ENCODE assay signal across 1 cellular context in genomic region chr6:137873273-137873762, GRCh38.
A peak's percentile ranks its signal among the peaks of the same experiment; 100 is the strongest.
TF ChIP-seq lines count a peak whose summit lies in the region.

No MANE protein-coding gene starts in this region.

TF ChIP-seq in HepG2, 621 proteins besides CTCF, POLR2A, EP300 and RAD21 (continued from another document and continues in another):
- TF ChIP-seq PAXIP1 (CRISPR knock-in tag; conservative IDR thresholded peaks at IDR 0.05) (peak; percentile 85), KLF16 (CRISPR knock-in tag; IDR thresholded peaks at IDR 0.05) (peak in 1 of 2 experiments; percentile 85; a peak in 2 of 4 replicates), ZBTB2 (CRISPR knock-in tag; IDR thresholded peaks at IDR 0.05; ENCODE audit: low read depth) (no peak), POGZ (CRISPR knock-in tag; IDR thresholded peaks at IDR 0.05) (peak; percentile 97), KAT8 (CRISPR knock-in tag; IDR thresholded peaks at IDR 0.05) (peak; percentile 74), SUZ12 (IDR thresholded peaks at IDR 0.05; ENCODE audit: low read depth, low read length) (no peak), ZNF12 (CRISPR knock-in tag; IDR thresholded peaks at IDR 0.05) (peak; percentile 42; the same call in 1 of the 2 replicates), NFIC (IDR thresholded peaks at IDR 0.05; ENCODE audit: low read length) (peak; percentile 58; the same call in 1 of the 2 replicates), TP53 (CRISPR knock-in tag; conservative IDR thresholded peaks at IDR 0.05) (no peak), ZMYM2 (CRISPR knock-in tag; IDR thresholded peaks at IDR 0.05) (no peak), ZNF296 (CRISPR knock-in tag; conservative IDR thresholded peaks at IDR 0.05) (no peak), FOXO1 (CRISPR knock-in tag; IDR thresholded peaks at IDR 0.05) (peak; percentile 58; the same call in 1 of the 2 replicates), ELF3 (CRISPR knock-in tag; IDR thresholded peaks at IDR 0.05) (peak; percentile 53), HOXA5 (CRISPR knock-in tag; IDR thresholded peaks at IDR 0.05) (peak; percentile 70), ZNF276 (CRISPR knock-in tag; IDR thresholded peaks at IDR 0.05; ENCODE audit: low read depth) (no peak), PRDM15 (CRISPR knock-in tag; IDR thresholded peaks at IDR 0.05) (0 out of 2 replicates have a peak, but pooled peaks have one; percentile 12), RXRB (CRISPR knock-in tag; IDR thresholded peaks at IDR 0.05; ENCODE audit: borderline replicate concordance) (peak; percentile 78; the same call in 1 of the 2 replicates), MED1 (CRISPR knock-in tag; IDR thresholded peaks at IDR 0.05) (peak; percentile 88), SOX5 (CRISPR knock-in tag; IDR thresholded peaks at IDR 0.05; ENCODE audit: borderline replicate concordance) (peak; percentile 99), ZNF460 (CRISPR knock-in tag; IDR thresholded peaks at IDR 0.05; ENCODE audit: borderline replicate concordance) (no peak), HNF4A (CRISPR knock-in tag; IDR thresholded peaks at IDR 0.05) (peak; percentile 93), DMTF1 (CRISPR knock-in tag; IDR thresholded peaks at IDR 0.05) (no peak), MYNN (CRISPR knock-in tag; IDR thresholded peaks at IDR 0.05; ENCODE audit: low read depth) (no peak), AKAP8 (CRISPR knock-in tag; IDR thresholded peaks at IDR 0.05) (no peak), ASH2L (IDR thresholded peaks at IDR 0.05; ENCODE audit: insufficient read length, low read depth, low read length) (peak; percentile 84), ELF1 (CRISPR knock-in tag; IDR thresholded peaks at IDR 0.05) (0 out of 2 replicates have a peak, but pooled peaks have one; percentile 48), GFI1 (CRISPR knock-in tag; IDR thresholded peaks at IDR 0.05; ENCODE audit: borderline replicate concordance) (peak; percentile 63; the same call in 1 of the 2 replicates), E2F2 (CRISPR knock-in tag; IDR thresholded peaks at IDR 0.05; ENCODE audit: borderline replicate concordance) (no peak), ZNF24 (IDR thresholded peaks at IDR 0.05) (peak; percentile 72; the same call in 1 of the 2 replicates), TEAD3 (CRISPR knock-in tag; optimal IDR thresholded peaks at IDR 0.05; ENCODE audit: borderline replicate concordance) (peak; percentile 94), ZNF879 (CRISPR knock-in tag; IDR thresholded peaks at IDR 0.05) (no peak), ZBTB44 (CRISPR knock-in tag; IDR thresholded peaks at IDR 0.05) (no peak), CEBPG (CRISPR knock-in tag; IDR thresholded peaks at IDR 0.05) (peak; percentile 98), KDM6A (CRISPR knock-in tag; IDR thresholded peaks at IDR 0.05; ENCODE audit: low read depth) (peak; percentile 45; the same call in 1 of the 2 replicates), ZNF75D (CRISPR knock-in tag; IDR thresholded peaks at IDR 0.05; ENCODE audit: borderline replicate concordance) (no peak), SAP130 (CRISPR knock-in tag; IDR thresholded peaks at IDR 0.05; ENCODE audit: low read depth) (peak; percentile 95), ZNF292 (CRISPR knock-in tag; IDR thresholded peaks at IDR 0.05; ENCODE audit: borderline replicate concordance, low read depth) (peak; percentile 55; the same call in 1 of the 2 replicates), SMAD3 (CRISPR knock-in tag; IDR thresholded peaks at IDR 0.05) (peak; percentile 64; the same call in 1 of the 2 replicates), SRSF9 (IDR thresholded peaks at IDR 0.05; ENCODE audit: borderline replicate concordance, insufficient read depth, low read depth, low read length, poor library complexity, severe bottlenecking) (no peak), ZNF205 (CRISPR knock-in tag; IDR thresholded peaks at IDR 0.05) (no peak), NR2F2 (IDR thresholded peaks at IDR 0.05; ENCODE audit: borderline replicate concordance, low read depth) (peak; percentile 39; the same call in 1 of the 2 replicates), SMC3 (IDR thresholded peaks at IDR 0.05; ENCODE audit: low read length) (peak; percentile 8; the same call in 1 of the 2 replicates), YEATS4 (CRISPR knock-in tag; IDR thresholded peaks at IDR 0.05; ENCODE audit: borderline replicate concordance) (peak; percentile 56; the same call in 1 of the 2 replicates)
